In genomic region chr6:120304223-120304622, GRCh38 we compare ENCODE assay signal across 19 cellular contexts.
DNase-seq lines count a peak whose midpoint lies in the region; ATAC-seq and TF ChIP-seq lines count a peak whose summit lies in the region.
"Had no signal": no experiment of that assay in that cellular context is flagged by ENCODE, and none has a peak within 500 bp of the region (broad histone marks: within the 10 kb centered on the region; RNA-seq: fewer than 3 reads in every experiment).

No MANE protein-coding gene starts in this region.

- H3K27ac Mint-ChIP-seq in activated T-cell treated with anti-CD3 and anti-CD28 coated beads, Interleukin-2, amount 50 U/mL, for 72 hours, result no peak overlapping the region
- H3K27ac Mint-ChIP-seq in activated naive CD4-positive, alpha-beta T cell treated with anti-CD3 and anti-CD28 coated beads for 36 hours, result no peak overlapping the region
- H3K27ac Mint-ChIP-seq: B cell; CD4-positive, alpha-beta T cell; H9 had no signal

- no peak overlapping the region for H3K4me3 ChIP-seq in breast epithelium

- no peaks in the 10 kb centered on the region for H3K4me1 ChIP-seq in breast epithelium

- no peaks in the 10 kb centered on the region for H3K9me3 ChIP-seq in breast epithelium

- H3K4me1 Mint-ChIP-seq in activated T-cell treated with anti-CD3 and anti-CD28 coated beads, Interleukin-2, amount 50 U/mL, for 72 hours (ENCODE audit: low read depth), result no peaks in the 10 kb centered on the region
- no peaks in the 10 kb centered on the region for H3K4me1 Mint-ChIP-seq in activated naive CD4-positive, alpha-beta T cell treated with anti-CD3 and anti-CD28 coated beads for 36 hours (ENCODE audit: low read depth)
- H3K4me1 Mint-ChIP-seq: B cell had no signal

- CTCF ChIA-PET in activated naive CD4-positive, alpha-beta T cell treated with anti-CD3 and anti-CD28 coated beads for 36 hours (lab: Charles Lee), result interaction anchor here (0.6 kb wide), 1 partner anchor 84 kb away, joined by 3 read pairs; no protein-coding TSS in a partner anchor

- H3K36me3 Mint-ChIP-seq in activated T-cell treated with anti-CD3 and anti-CD28 coated beads, Interleukin-2, amount 50 U/mL, for 72 hours (ENCODE audit: insufficient read depth in 2 of 2), result no peaks in the 10 kb centered on the region
- H3K36me3 Mint-ChIP-seq in activated naive CD4-positive, alpha-beta T cell treated with anti-CD3 and anti-CD28 coated beads for 36 hours (ENCODE audit: low read depth), result no peaks in the 10 kb centered on the region

- no peak overlapping the region for H3K27ac ChIP-seq in breast epithelium

- H3K27me3 Mint-ChIP-seq in activated T-cell treated with anti-CD3 and anti-CD28 coated beads, Interleukin-2, amount 50 U/mL, for 72 hours (ENCODE audit: low read depth), result no peaks in the 10 kb centered on the region
- H3K27me3 Mint-ChIP-seq in activated naive CD4-positive, alpha-beta T cell treated with anti-CD3 and anti-CD28 coated beads for 36 hours (ENCODE audit: low read depth), result no peaks in the 10 kb centered on the region
- H3K27me3 Mint-ChIP-seq: B cell; CD4-positive, alpha-beta T cell had no signal

- no peak overlapping the region for H3K4me3 Mint-ChIP-seq in activated T-cell treated with anti-CD3 and anti-CD28 coated beads, Interleukin-2, amount 50 U/mL, for 72 hours
- H3K4me3 Mint-ChIP-seq in activated naive CD4-positive, alpha-beta T cell treated with anti-CD3 and anti-CD28 coated beads for 36 hours, result no peak overlapping the region
- H3K4me3 Mint-ChIP-seq: B cell; CD4-positive, alpha-beta T cell; H9 had no signal

- TF ChIP-seq POLR2A in breast epithelium (IDR thresholded peaks at IDR 0.05), result no peak

- intact Hi-C loops in breast epithelium (cut with DNase I; ENCODE audit: low total_unique reads), result no loop called here
- intact Hi-C loops in activated naive CD4-positive, alpha-beta T cell treated with anti-CD3 and anti-CD28 coated beads for 36 hours (cut with micrococcal nuclease), result no loop called here

- no peak for TF ChIP-seq CTCF in breast epithelium (IDR thresholded peaks at IDR 0.05)

- peaks cover 0 to 2% of the 10 kb centered on the region in 2 donors for H3K9me3 Mint-ChIP-seq in activated T-cell treated with anti-CD3 and anti-CD28 coated beads, Interleukin-2, amount 50 U/mL, for 72 hours
- H3K9me3 Mint-ChIP-seq in activated naive CD4-positive, alpha-beta T cell treated with anti-CD3 and anti-CD28 coated beads for 36 hours, result no peaks in the 10 kb centered on the region
- H3K9me3 Mint-ChIP-seq: CD4-positive, alpha-beta T cell; H9 had no signal

- ATAC-seq in GM19463 (IDR thresholded peaks at IDR 0.05; ENCODE audit: unreplicated experiment) (peak; percentile 46), HG02981 (IDR thresholded peaks at IDR 0.05; ENCODE audit: unreplicated experiment) (peak; percentile 34), HG03378 (IDR thresholded peaks at IDR 0.05; ENCODE audit: unreplicated experiment) (peak; percentile 46)
- no peak for ATAC-seq in activated T-cell treated with anti-CD3 and anti-CD28 coated beads, Interleukin-2, amount 50 U/mL, for 72 hours (replicated peaks in 1 of 2)

- H3K36me3 ChIP-seq in breast epithelium, result peaks cover 3% of the 10 kb centered on the region

- DNase-seq in NCI-H1436 (lab: John Stamatoyannopoulos, UW) (no peak), breast epithelium (ENCODE audit: low spot score in 2 of 2) (no peak)
- DNase-seq in activated T-cell treated with anti-CD3 and anti-CD28 coated beads, Interleukin-2, amount 50 U/mL, for 72 hours, result no peak
- DNase-seq in activated naive CD4-positive, alpha-beta T cell treated with anti-CD3 and anti-CD28 coated beads for 36 hours, result no peak
- DNase-seq: C1 segment of cervical spinal cord; Calu3; CD4-positive, alpha-beta T cell; DMS153; DMS79 treated with DMSO at 0.1 percent for 48 hours; EL; GOT3; H9; IMR-90; Kasumi-1; KBM-7 had no signal

- no peaks in the 10 kb centered on the region for H3K27me3 ChIP-seq in breast epithelium

Comparison
In these comparisons a context has a peak if more than half of its experiments do, and no peak if none do; other contexts are left out.
1. ATAC-seq: peak in GM19463 (single experiment), HG02981 (single experiment) and HG03378 (single experiment); none in activated T-cell treated with anti-CD3 and anti-CD28 coated beads, Interleukin-2, amount 50 U/mL, for 72 hours (0 of 2).